In genomic region chr16:81823111-81823510, GRCh38 we compare ENCODE assay signal across 8 cellular contexts. TPM values are rescaled to one million over a fixed set of nuclear protein-coding genes. Genes with fewer than 3 reads are reported as not detected.
DNase-seq lines count a peak whose midpoint lies in the region; ATAC-seq lines count a peak whose summit lies in the region.

No MANE protein-coding gene starts in this region.

- H3K27me3 Mint-ChIP-seq in stimulated activated naive CD8-positive, alpha-beta T cell treated with anti-CD3 and anti-CD28 coated beads, Interleukin-15, Interleukin-2, amounts not matched to agents 100 ng/mL and 50 ng/mL, for 24 hours, result no peaks in the 10 kb centered on the region

- DNase-seq in Ammon's horn (ENCODE audit: low spot score), result peak; percentile 61
- no peak for DNase-seq in activated CD4-positive, alpha-beta T cell treated with anti-CD3 and anti-CD28 coated beads, Interleukin-2, amount 50 U/mL, for 4 hours
- no peak for DNase-seq in activated naive CD4-positive, alpha-beta T cell (lab: John Stamatoyannopoulos, UW)

- ATAC-seq in GM19328 (IDR thresholded peaks at IDR 0.05; ENCODE audit: unreplicated experiment), result peak; percentile 35
- peak; percentile 31 for ATAC-seq in HG03469 (IDR thresholded peaks at IDR 0.05; ENCODE audit: unreplicated experiment)
- ATAC-seq in esophagus mucosa, result peak; percentile 36
- no peak for ATAC-seq in HG02610 (IDR thresholded peaks at IDR 0.05; ENCODE audit: unreplicated experiment)

- peaks cover 57% of the 10 kb centered on the region for H3K4me1 Mint-ChIP-seq in stimulated activated naive CD8-positive, alpha-beta T cell treated with anti-CD3 and anti-CD28 coated beads, Interleukin-15, Interleukin-2, amounts not matched to agents 100 ng/mL and 50 ng/mL, for 24 hours (ENCODE audit: low read depth)

- H3K27ac Mint-ChIP-seq in stimulated activated naive CD8-positive, alpha-beta T cell treated with anti-CD3 and anti-CD28 coated beads, Interleukin-15, Interleukin-2, amounts not matched to agents 100 ng/mL and 50 ng/mL, for 24 hours, result peak overlapping the region; percentile 80

- no peak overlapping the region for H3K4me3 Mint-ChIP-seq in stimulated activated naive CD8-positive, alpha-beta T cell treated with anti-CD3 and anti-CD28 coated beads, Interleukin-15, Interleukin-2, amounts not matched to agents 100 ng/mL and 50 ng/mL, for 24 hours

- peaks cover 3% of the 10 kb centered on the region for H3K36me3 Mint-ChIP-seq in stimulated activated naive CD8-positive, alpha-beta T cell treated with anti-CD3 and anti-CD28 coated beads, Interleukin-15, Interleukin-2, amounts not matched to agents 100 ng/mL and 50 ng/mL, for 24 hours (ENCODE audit: low read depth)

- no peaks in the 10 kb centered on the region for H3K9me3 Mint-ChIP-seq in stimulated activated naive CD8-positive, alpha-beta T cell treated with anti-CD3 and anti-CD28 coated beads, Interleukin-15, Interleukin-2, amounts not matched to agents 100 ng/mL and 50 ng/mL, for 24 hours

RNA-seq across cellular contexts. Expression of gene PLCG2, which starts 44.0 kb away (rescaled TPM):
- 8.6 TPM for total RNA-seq in esophagus mucosa
